ENCODE assay signal across 19 cellular contexts in the genomic region with DNA sequence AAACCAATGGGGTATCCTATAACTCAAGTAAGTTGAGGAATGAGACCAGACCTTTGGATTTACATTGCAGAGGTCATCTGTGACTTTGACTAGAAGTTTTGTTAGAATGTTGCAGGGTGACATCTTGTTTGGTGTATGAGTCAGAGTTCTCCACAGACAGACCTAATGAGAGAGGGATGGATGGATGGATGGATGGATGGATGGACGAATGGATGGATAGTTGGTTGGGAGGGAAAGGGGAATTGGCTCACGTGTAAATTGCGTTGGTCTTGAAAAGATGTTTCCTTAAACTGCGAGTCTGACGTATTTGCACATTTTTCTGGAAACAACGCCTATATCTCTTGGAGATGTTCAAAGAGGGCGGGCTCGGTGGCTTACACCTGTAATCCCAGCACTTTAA. TPM values are rescaled to one million over a fixed set of nuclear protein-coding genes. Genes with fewer than 3 reads are reported as not detected.
DNase-seq lines count a peak whose midpoint lies in the region; ATAC-seq lines count a peak whose summit lies in the region.
"Had no signal": no experiment of that assay in that cellular context is flagged by ENCODE, and none has a peak within 500 bp of the region (broad histone marks: within the 10 kb centered on the region; RNA-seq: fewer than 3 reads in every experiment).

No MANE protein-coding gene starts in this region.

- POLR2A ChIA-PET in CD8-positive, alpha-beta memory T cell (lab: Charles Lee), result interaction anchor here (0.6 kb wide), 1 partner anchor 701 kb away, joined by 3 read pairs; no protein-coding TSS in a partner anchor
- POLR2A ChIA-PET in activated naive CD8-positive, alpha-beta T cell treated with anti-CD3 and anti-CD28 coated beads, Interleukin-2, amount 10 ng/mL, durations not matched to agents 7 days and 5 days (lab: Charles Lee), result interaction anchor here (0.6 to 1.7 kb wide), 3 partner anchors 25 to 504 kb away, joined by 3 read pairs; partner anchors contain the start of gene PDSS2
- POLR2A ChIA-PET in naive thymus-derived CD4-positive, alpha-beta T cell (lab: Charles Lee), result interaction anchor here (0.9 kb wide), 1 partner anchor 10 kb away, joined by 3 read pairs; no protein-coding TSS in a partner anchor

- H3K27me3 ChIP-seq in CD4-positive, CD25-positive, alpha-beta regulatory T cell (ENCODE audit: control insufficient read depth, insufficient read depth, low read length), result no peaks in the 10 kb centered on the region
- H3K27me3 ChIP-seq in CD8-positive, alpha-beta memory T cell (ENCODE audit: insufficient read depth, low read length, poor library complexity, severe bottlenecking), result no peaks in the 10 kb centered on the region
- H3K27me3 ChIP-seq in naive thymus-derived CD4-positive, alpha-beta T cell (ENCODE audit: control insufficient read depth in 2 of 2, insufficient read depth in 2 of 2, low read length in 2 of 2), result no peaks in the 10 kb centered on the region
- H3K27me3 ChIP-seq: ascending aorta, colonic mucosa had no signal

- H3K9me3 ChIP-seq in CD4-positive, CD25-positive, alpha-beta regulatory T cell (ENCODE audit: control insufficient read depth in 2 of 2, low read length in 2 of 2), result no peaks in the 10 kb centered on the region
- H3K9me3 ChIP-seq in CD8-positive, alpha-beta memory T cell (ENCODE audit: low read length), result no peaks in the 10 kb centered on the region
- no peaks in the 10 kb centered on the region for H3K9me3 ChIP-seq in naive thymus-derived CD4-positive, alpha-beta T cell (ENCODE audit: control insufficient read depth in 2 of 3, low read length in 3 of 3)
- H3K9me3 ChIP-seq: ascending aorta, colonic mucosa, thoracic aorta had no signal

- H3K9me3 Mint-ChIP-seq in CD4-positive, CD25-positive, alpha-beta regulatory T cell, result peaks cover 0 to 1% (median 0%) of the 10 kb centered on the region in 7 donors
- H3K9me3 Mint-ChIP-seq in CD8-positive, alpha-beta memory T cell, result no peaks in the 10 kb centered on the region
- H3K9me3 Mint-ChIP-seq in activated naive CD8-positive, alpha-beta T cell treated with anti-CD3 and anti-CD28 coated beads, Interleukin-2, amount 10 ng/mL, durations not matched to agents 7 days and 5 days, result no peaks in the 10 kb centered on the region
- H3K9me3 Mint-ChIP-seq in naive thymus-derived CD4-positive, alpha-beta T cell, result peaks cover 0 to 4% (median 0%) of the 10 kb centered on the region in 11 donors

- peaks cover 13 to 32% (median 23%) of the 10 kb centered on the region in 4 donors for H3K4me1 Mint-ChIP-seq in CD4-positive, CD25-positive, alpha-beta regulatory T cell
- H3K4me1 Mint-ChIP-seq in CD8-positive, alpha-beta memory T cell, result peaks cover 22 to 31% (median 26%) of the 10 kb centered on the region in 3 donors
- peaks cover 16% of the 10 kb centered on the region for H3K4me1 Mint-ChIP-seq in activated naive CD8-positive, alpha-beta T cell treated with anti-CD3 and anti-CD28 coated beads, Interleukin-2, amount 10 ng/mL, durations not matched to agents 7 days and 5 days
- H3K4me1 Mint-ChIP-seq in naive thymus-derived CD4-positive, alpha-beta T cell, result peaks cover 20 to 35% (median 29%) of the 10 kb centered on the region in 7 donors

- DNase-seq in CD4-positive, CD25-positive, alpha-beta regulatory T cell, result no peak
- DNase-seq in CD8-positive, alpha-beta memory T cell, result no peak
- no peak for DNase-seq in activated naive CD8-positive, alpha-beta T cell treated with anti-CD3 and anti-CD28 coated beads, Interleukin-2, amount 10 ng/mL, durations not matched to agents 7 days and 5 days
- DNase-seq in naive thymus-derived CD4-positive, alpha-beta T cell, result no peak
- DNase-seq in middle frontal gyrus (ENCODE audit: extremely low spot score, low spot score) (no peak), SHP77 (lab: John Stamatoyannopoulos, UW) (no peak), NCI-H82 (lab: John Stamatoyannopoulos, UW) (no peak)
- DNase-seq: activated CD4-positive, alpha-beta T cell treated with anti-CD3 and anti-CD28 coated beads for 4 hours; colonic mucosa; foreskin fibroblast; GF-D8; NCI-H2029 treated with DMSO at 0.1 percent for 48 hours; NCI-H510A; SIG-M5; stimulated activated CD4-positive, alpha-beta T cell treated with anti-CD3 and anti-CD28 coated beads, Interleukin-4, amount 100 ng/mL, for 1 hour; T1000 had no signal

- H3K4me3 ChIP-seq in CD4-positive, CD25-positive, alpha-beta regulatory T cell (ENCODE audit: low read depth, low read length), result no peak overlapping the region
- no peak overlapping the region for H3K4me3 ChIP-seq in CD8-positive, alpha-beta memory T cell (ENCODE audit: low read length)
- no peak overlapping the region for H3K4me3 ChIP-seq in naive thymus-derived CD4-positive, alpha-beta T cell (ENCODE audit: low read length)
- H3K4me3 ChIP-seq: colonic mucosa had no signal

- ATAC-seq in CD4-positive, CD25-positive, alpha-beta regulatory T cell (ENCODE audit: low read depth in 2 of 2), result no peak
- ATAC-seq in activated naive CD8-positive, alpha-beta T cell treated with anti-CD3 and anti-CD28 coated beads, Interleukin-2, amount 10 ng/mL, durations not matched to agents 7 days and 5 days (ENCODE audit: low read depth), result no peak
- no peak for ATAC-seq in naive thymus-derived CD4-positive, alpha-beta T cell
- no peak for ATAC-seq in GM18498 (IDR thresholded peaks at IDR 0.05; ENCODE audit: unreplicated experiment)

- H3K36me3 Mint-ChIP-seq in CD4-positive, CD25-positive, alpha-beta regulatory T cell, result peaks cover 14% of the 10 kb centered on the region
- peaks cover 0 to 21% (median 9%) of the 10 kb centered on the region in 3 donors for H3K36me3 Mint-ChIP-seq in CD8-positive, alpha-beta memory T cell
- H3K36me3 Mint-ChIP-seq in activated naive CD8-positive, alpha-beta T cell treated with anti-CD3 and anti-CD28 coated beads, Interleukin-2, amount 10 ng/mL, durations not matched to agents 7 days and 5 days, result peaks cover 7% of the 10 kb centered on the region
- peaks cover 3 to 8% (median 4%) of the 10 kb centered on the region in 5 donors for H3K36me3 Mint-ChIP-seq in naive thymus-derived CD4-positive, alpha-beta T cell

- no peaks in the 10 kb centered on the region for H3K36me3 ChIP-seq in CD4-positive, CD25-positive, alpha-beta regulatory T cell (ENCODE audit: control insufficient read depth, insufficient read depth, low read length)
- no peaks in the 10 kb centered on the region for H3K36me3 ChIP-seq in CD8-positive, alpha-beta memory T cell (ENCODE audit: insufficient read depth, low read length)
- peaks cover 0 to 9% (median 0%) of the 10 kb centered on the region in 3 experiments for H3K36me3 ChIP-seq in naive thymus-derived CD4-positive, alpha-beta T cell (ENCODE audit: control insufficient read depth in 2 of 3, insufficient read depth in 3 of 3, low read length in 3 of 3)
- H3K36me3 ChIP-seq: ascending aorta, colonic mucosa, thoracic aorta had no signal

- H3K4me1 ChIP-seq in CD4-positive, CD25-positive, alpha-beta regulatory T cell (ENCODE audit: control insufficient read depth, insufficient read depth, low read length, poor library complexity, severe bottlenecking), result peaks cover 17% of the 10 kb centered on the region
- peaks cover 10% of the 10 kb centered on the region for H3K4me1 ChIP-seq in CD8-positive, alpha-beta memory T cell (ENCODE audit: insufficient read depth, low read length)
- H3K4me1 ChIP-seq in naive thymus-derived CD4-positive, alpha-beta T cell (ENCODE audit: control insufficient read depth in 2 of 2, insufficient read depth in 2 of 2, low read length in 2 of 2), result peaks cover 3 to 14% of the 10 kb centered on the region in 2 donors
- H3K4me1 ChIP-seq: colonic mucosa had no signal

- CTCF ChIA-PET in CD8-positive, alpha-beta memory T cell (lab: Charles Lee), result interaction anchor here (1.7 to 1.8 kb wide), 4 partner anchors 10 to 517 kb away, joined by 3 to 6 read pairs (median 4); no protein-coding TSS in a partner anchor
- CTCF ChIA-PET in naive thymus-derived CD4-positive, alpha-beta T cell (lab: Charles Lee), result interaction anchor here (0.6 kb wide), 1 partner anchor 677 kb away, joined by 3 read pairs; no protein-coding TSS in a partner anchor

- intact Hi-C loops in naive thymus-derived CD4-positive, alpha-beta T cell (cut with micrococcal nuclease), result loop anchor here (5.0 kb wide), 4 partner anchors 505 to 1980 kb away; partner anchors contain the start of gene SEC63 (in 1 of the 2)

- peak overlapping the region in 1 of 3 donors; percentile 10 for H3K27ac Mint-ChIP-seq in CD4-positive, CD25-positive, alpha-beta regulatory T cell
- peak overlapping the region in 3 of 8 donors; percentile 24 to 96 (median 62) for H3K27ac Mint-ChIP-seq in CD8-positive, alpha-beta memory T cell
- H3K27ac Mint-ChIP-seq in activated naive CD8-positive, alpha-beta T cell treated with anti-CD3 and anti-CD28 coated beads, Interleukin-2, amount 10 ng/mL, durations not matched to agents 7 days and 5 days, result peak overlapping the region; percentile 27
- H3K27ac Mint-ChIP-seq in naive thymus-derived CD4-positive, alpha-beta T cell, result peak overlapping the region in 5 of 9 donors; percentile 32 to 92 (median 63)

- peak overlapping the region; percentile 89 to 98 (median 94) for H3K4me3 Mint-ChIP-seq in CD4-positive, CD25-positive, alpha-beta regulatory T cell
- peak overlapping the region in 6 of 7 donors; percentile 58 to 98 (median 97) for H3K4me3 Mint-ChIP-seq in CD8-positive, alpha-beta memory T cell
- peak overlapping the region; percentile 33 for H3K4me3 Mint-ChIP-seq in activated naive CD8-positive, alpha-beta T cell treated with anti-CD3 and anti-CD28 coated beads, Interleukin-2, amount 10 ng/mL, durations not matched to agents 7 days and 5 days
- H3K4me3 Mint-ChIP-seq in naive thymus-derived CD4-positive, alpha-beta T cell, result peak overlapping the region; percentile 4 to 99 (median 94)

- no peak overlapping the region for H3K27ac ChIP-seq in CD4-positive, CD25-positive, alpha-beta regulatory T cell (ENCODE audit: insufficient read depth, low read length, poor library complexity, severe bottlenecking)
- no peak overlapping the region for H3K27ac ChIP-seq in CD8-positive, alpha-beta memory T cell (ENCODE audit: low read depth, low read length)
- no peak overlapping the region for H3K27ac ChIP-seq in naive thymus-derived CD4-positive, alpha-beta T cell (ENCODE audit: low read depth, low read length)
- H3K27ac ChIP-seq: colonic mucosa had no signal

- peaks cover under 1% of the 10 kb centered on the region for H3K27me3 Mint-ChIP-seq in CD4-positive, CD25-positive, alpha-beta regulatory T cell
- peaks cover 0 to 2% of the 10 kb centered on the region in 2 donors for H3K27me3 Mint-ChIP-seq in CD8-positive, alpha-beta memory T cell
- H3K27me3 Mint-ChIP-seq in activated naive CD8-positive, alpha-beta T cell treated with anti-CD3 and anti-CD28 coated beads, Interleukin-2, amount 10 ng/mL, durations not matched to agents 7 days and 5 days, result peaks cover 2% of the 10 kb centered on the region
- no peaks in the 10 kb centered on the region for H3K27me3 Mint-ChIP-seq in naive thymus-derived CD4-positive, alpha-beta T cell

RNA-seq across cellular contexts. Expression of gene MTRES1, which starts 1.0 kb away (rescaled TPM):
- 13.7 TPM for total RNA-seq in CD4-positive, CD25-positive, alpha-beta regulatory T cell
- 10 to 100 TPM; 15.1 to 18.0 (median 16.3) TPM for polyA plus RNA-seq in CD4-positive, CD25-positive, alpha-beta regulatory T cell
- 10 to 100 TPM; 17.5 to 21.4 TPM for total RNA-seq in CD8-positive, alpha-beta memory T cell
- 19.2 TPM for polyA plus RNA-seq in CD8-positive, alpha-beta memory T cell
- total RNA-seq in activated naive CD8-positive, alpha-beta T cell treated with anti-CD3 and anti-CD28 coated beads, Interleukin-2, amount 10 ng/mL, durations not matched to agents 7 days and 5 days, result 10 to 100 TPM; 16.7 to 19.0 TPM
- 10 to 100 TPM; 10.8 to 21.7 (median 19.5) TPM for total RNA-seq in naive thymus-derived CD4-positive, alpha-beta T cell
- 10 to 100 TPM; 13.9 to 20.2 TPM for polyA plus RNA-seq in naive thymus-derived CD4-positive, alpha-beta T cell
- total RNA-seq: ascending aorta had no signal

RNA-seq across cellular contexts. Expression of gene CD24, which starts 52.4 kb away (rescaled TPM):
- 0.17 TPM for total RNA-seq in CD4-positive, CD25-positive, alpha-beta regulatory T cell
- under 1 TPM in 3 of 4 donors, not detected in 1; 0.19 to 0.39 (median 0.21) TPM for polyA plus RNA-seq in CD4-positive, CD25-positive, alpha-beta regulatory T cell
- total RNA-seq in CD8-positive, alpha-beta memory T cell, result not detected
- polyA plus RNA-seq in CD8-positive, alpha-beta memory T cell, result not detected
- total RNA-seq in activated naive CD8-positive, alpha-beta T cell treated with anti-CD3 and anti-CD28 coated beads, Interleukin-2, amount 10 ng/mL, durations not matched to agents 7 days and 5 days, result 1 to 10 TPM in 1 of 2 experiments, under 1 TPM in 1; 0.68 to 1.1 TPM
- 1 to 10 TPM in 1 of 5 experiments, under 1 TPM in 4; 0.24 to 3.5 (median 0.73) TPM for total RNA-seq in naive thymus-derived CD4-positive, alpha-beta T cell
- under 1 TPM; 0.15 to 0.23 TPM for polyA plus RNA-seq in naive thymus-derived CD4-positive, alpha-beta T cell
- total RNA-seq: ascending aorta had no signal

Comparison
In these comparisons a context has a peak if more than half of its experiments do, and no peak if none do; other contexts are left out.
1. H3K4me3 Mint-ChIP-seq: peak in every context shown above with its lines; median percentile 97 in CD8-positive, alpha-beta memory T cell; 94 in naive thymus-derived CD4-positive, alpha-beta T cell; 94 in CD4-positive, CD25-positive, alpha-beta regulatory T cell; 33 in activated naive CD8-positive, alpha-beta T cell treated with anti-CD3 and anti-CD28 coated beads, Interleukin-2, amount 10 ng/mL, durations not matched to agents 7 days and 5 days.